In genomic region chr3:149790698-149791097, GRCh38 we compare ENCODE assay signal across 31 cellular contexts. TPM values are rescaled to one million over a fixed set of nuclear protein-coding genes. Genes with fewer than 3 reads are reported as not detected.
"Had no signal": no experiment of that assay in that cellular context is flagged by ENCODE, and none has a peak within 500 bp of the region (broad histone marks: within the 10 kb centered on the region; RNA-seq: fewer than 3 reads in every experiment).

No MANE protein-coding gene starts in this region.

- H3K4me1 Mint-ChIP-seq: activated T-helper 17 cell treated with anti-CD3 and anti-CD28 coated beads, Interleukin-2, amount 50 U/mL, for 72 hours; stimulated activated naive B cell treated with anti-CD40 and anti-IgM and Interleukin-4, amounts not matched to agents 10 μg/mL and 1 μg/mL and 100 μg/mL, for 72 hours had no signal

- FAIRE-seq: bronchial epithelial cell, TTC549 had no signal

- H3K9me3 Mint-ChIP-seq: activated T-cell treated with anti-CD3 and anti-CD28 coated beads, Interleukin-2, amount 50 U/mL, for 24 hours; activated T-helper 17 cell treated with anti-CD3 and anti-CD28 coated beads, Interleukin-2, amount 50 U/mL, for 72 hours; stimulated activated naive B cell treated with anti-CD40 and anti-IgM and Interleukin-4, amounts not matched to agents 10 μg/mL and 1 μg/mL and 100 μg/mL, for 72 hours had no signal

- H3K36me3 Mint-ChIP-seq: activated naive CD8-positive, alpha-beta T cell; naive B cell; stimulated activated naive B cell treated with anti-CD40 and anti-IgM and Interleukin-4, amounts not matched to agents 10 μg/mL and 1 μg/mL and 100 μg/mL, for 72 hours had no signal

- H3K27me3 ChIP-seq: sigmoid colon, uterus had no signal

- DNase-seq: activated CD4-positive, alpha-beta T cell treated with anti-CD3 and anti-CD28 coated beads for 1 hour; activated CD4-positive, alpha-beta T cell treated with anti-CD3 and anti-CD28 coated beads, Interleukin-2, amount 50 U/mL, for 1 hour; activated CD8-positive, alpha-beta T cell treated with anti-CD3 and anti-CD28 coated beads, Interleukin-2, amount 10 ng/mL, durations not matched to agents 7 days and 5 days; activated naive CD4-positive, alpha-beta T cell; activated T-cell treated with anti-CD3 and anti-CD28 coated beads, Interleukin-2, amount 50 U/mL, for 24 hours; cerebellar nuclear complex; heart right ventricle; islet precursor cell; left colon; mesendoderm; mucosa of descending colon; naive B cell; occipital lobe; sigmoid colon; stimulated activated CD4-positive, alpha-beta T cell treated with anti-CD3 and anti-CD28 coated beads, Interleukin-2, amount 100 ng/mL, for 48 hours; stimulated activated CD8-positive, alpha-beta memory T cell treated with anti-CD3 and anti-CD28 coated beads, Interleukin-4, amount 100 ng/mL, for 48 hours; stimulated activated naive B cell treated with anti-CD40 and anti-IgM and Interleukin-4, amounts not matched to agents 10 μg/mL and 1 μg/mL and 100 μg/mL, for 72 hours; transverse colon; uterus had no signal

- H3K4me2 ChIP-seq: smooth muscle cell had no signal

- H3K27ac ChIP-seq: coronary artery, heart right ventricle, sigmoid colon, transverse colon, uterus had no signal

- H3K4me3 Mint-ChIP-seq: activated CD8-positive, alpha-beta T cell treated with anti-CD3 and anti-CD28 coated beads, Interleukin-2, amount 10 ng/mL, durations not matched to agents 7 days and 5 days; activated naive CD8-positive, alpha-beta T cell; activated T-cell treated with anti-CD3 and anti-CD28 coated beads, Interleukin-2, amount 50 U/mL, for 24 hours; activated T-helper 17 cell treated with anti-CD3 and anti-CD28 coated beads, Interleukin-2, amount 50 U/mL, for 72 hours; naive B cell; stimulated activated naive B cell treated with anti-CD40 and anti-IgM and Interleukin-4, amounts not matched to agents 10 μg/mL and 1 μg/mL and 100 μg/mL, for 72 hours had no signal

- H3K4me1 ChIP-seq: heart right ventricle, sigmoid colon, transverse colon, uterus had no signal

- H3K4me3 ChIP-seq: coronary artery, heart right ventricle, mucosa of descending colon, sigmoid colon, smooth muscle cell, transverse colon, uterus had no signal

- H3K27ac Mint-ChIP-seq: activated CD8-positive, alpha-beta T cell treated with anti-CD3 and anti-CD28 coated beads, Interleukin-2, amount 10 ng/mL, durations not matched to agents 7 days and 5 days; activated naive CD8-positive, alpha-beta T cell; activated T-cell treated with anti-CD3 and anti-CD28 coated beads, Interleukin-2, amount 50 U/mL, for 24 hours; activated T-helper 17 cell treated with anti-CD3 and anti-CD28 coated beads, Interleukin-2, amount 50 U/mL, for 72 hours; naive B cell; stimulated activated naive B cell treated with anti-CD40 and anti-IgM and Interleukin-4, amounts not matched to agents 10 μg/mL and 1 μg/mL and 100 μg/mL, for 72 hours had no signal

- H3K36me3 ChIP-seq: heart right ventricle, sigmoid colon, transverse colon, uterus had no signal

- H3K9me3 ChIP-seq: heart right ventricle, mucosa of descending colon, sigmoid colon, transverse colon, uterus had no signal

- ATAC-seq: activated CD8-positive, alpha-beta T cell treated with anti-CD3 and anti-CD28 coated beads, Interleukin-2, amount 10 ng/mL, durations not matched to agents 7 days and 5 days; activated T-helper 17 cell treated with anti-CD3 and anti-CD28 coated beads, Interleukin-2, amount 50 U/mL, for 72 hours; heart right ventricle; left colon; mucosa of descending colon; stimulated activated naive B cell treated with anti-CD40 and anti-IgM and Interleukin-4, amounts not matched to agents 10 μg/mL and 1 μg/mL and 100 μg/mL, for 72 hours had no signal

RNA-seq across cellular contexts. Expression of gene ANKUB1, which starts 1.7 kb away (rescaled TPM):
- total RNA-seq: activated CD8-positive, alpha-beta T cell treated with anti-CD3 and anti-CD28 coated beads, Interleukin-2, amount 10 ng/mL, durations not matched to agents 7 days and 5 days; activated T-helper 17 cell treated with anti-CD3 and anti-CD28 coated beads, Interleukin-2, amount 50 U/mL, for 72 hours; epithelial cell of proximal tubule; fibroblast of villous mesenchyme; heart right ventricle; left colon; lower leg skin; mucosa of descending colon; posterior vena cava; renal cortical epithelial cell; sigmoid colon; smooth muscle cell; transverse colon had no signal
- polyA plus RNA-seq: heart right ventricle, neural cell, sigmoid colon, smooth muscle cell had no signal
